9 cellular contexts compared by ENCODE assay signal in genomic region chr9:94623253-94623652, GRCh38. TPM values are rescaled to one million over a fixed set of nuclear protein-coding genes. Genes with fewer than 3 reads are reported as not detected.
DNase-seq lines count a peak whose midpoint lies in the region; ATAC-seq and TF ChIP-seq lines count a peak whose summit lies in the region.
"Had no signal": no experiment of that assay in that cellular context is flagged by ENCODE, and none has a peak within 500 bp of the region (broad histone marks: within the 10 kb centered on the region; RNA-seq: fewer than 3 reads in every experiment).

No MANE protein-coding gene starts in this region.

- POLR2A ChIA-PET in CD8-positive, alpha-beta memory T cell (lab: Charles Lee) = no interaction called here

- H3K27me3 ChIP-seq in MM.1S (replicated peaks; ENCODE audit: insufficient read depth, low read length) (no peaks in the 10 kb centered on the region), osteoblast (ENCODE audit: insufficient read depth, low read length) (peaks cover 5% of the 10 kb centered on the region)
- H3K27me3 ChIP-seq in CD8-positive, alpha-beta memory T cell (ENCODE audit: insufficient read depth, low read length, poor library complexity, severe bottlenecking) = no peaks in the 10 kb centered on the region

- H3K4me3 Mint-ChIP-seq in CD8-positive, alpha-beta memory T cell = no peak overlapping the region
- H3K4me3 Mint-ChIP-seq: naive B cell had no signal

- no peaks in the 10 kb centered on the region for H3K9me3 Mint-ChIP-seq in CD8-positive, alpha-beta memory T cell
- H3K9me3 Mint-ChIP-seq: naive B cell had no signal

- H3K27ac ChIP-seq in MM.1S (ENCODE audit: low read length) = no peak overlapping the region
- no peak overlapping the region for H3K27ac ChIP-seq in osteoblast (ENCODE audit: low read depth, low read length)
- H3K27ac ChIP-seq in CD8-positive, alpha-beta memory T cell (ENCODE audit: low read depth, low read length) = no peak overlapping the region

- no peak overlapping the region for H3K9ac ChIP-seq in MM.1S (ENCODE audit: low read length)

- H3K27ac Mint-ChIP-seq in CD8-positive, alpha-beta memory T cell = no peak overlapping the region
- H3K27ac Mint-ChIP-seq: naive B cell had no signal

- TF ChIP-seq CTCF in MM.1S (IDR thresholded peaks at IDR 0.05; ENCODE audit: low read length) (peak; percentile 50), osteoblast (IDR thresholded peaks at IDR 0.05; ENCODE audit: extremely low read depth, low read depth, low read length) (peak; percentile 45)

- H3K36me3 ChIP-seq in MM.1S (replicated peaks; ENCODE audit: insufficient read depth, low read length) (no peaks in the 10 kb centered on the region), osteoblast (ENCODE audit: insufficient read depth, low read length) (no peaks in the 10 kb centered on the region)
- no peaks in the 10 kb centered on the region for H3K36me3 ChIP-seq in CD8-positive, alpha-beta memory T cell (ENCODE audit: insufficient read depth, low read length)

- H2AFZ ChIP-seq in MM.1S (ENCODE audit: low read length) = no peak overlapping the region
- H2AFZ ChIP-seq in osteoblast (ENCODE audit: low read length) = no peak overlapping the region

- CTCF ChIA-PET in CD8-positive, alpha-beta memory T cell (lab: Charles Lee) = no interaction called here

- no peaks in the 10 kb centered on the region for H4K20me1 ChIP-seq in MM.1S (ENCODE audit: insufficient read depth, low read length)
- H4K20me1 ChIP-seq in osteoblast (ENCODE audit: insufficient read depth, low read length) = no peaks in the 10 kb centered on the region

- H3K9me2 ChIP-seq in MM.1S (replicated peaks; ENCODE audit: insufficient read depth, low read length) = no peaks in the 10 kb centered on the region

- H3K79me2 ChIP-seq in MM.1S (ENCODE audit: low read length) (no peaks in the 10 kb centered on the region), osteoblast (ENCODE audit: insufficient read depth, low read length) (no peaks in the 10 kb centered on the region)

- DNase-seq in NCI-H748 (lab: John Stamatoyannopoulos, UW; ENCODE audit: unreplicated experiment) = peak; percentile 38
- DNase-seq in NCI-H748 treated with DMSO at 0.1 percent for 48 hours (lab: John Stamatoyannopoulos, UW) = no peak
- DNase-seq in MM.1S = peak; percentile 53
- DNase-seq in astrocyte of the hippocampus (ENCODE audit: low read depth, low spot score) = peak; percentile 33
- peak; percentile 80 for DNase-seq in osteoblast (ENCODE audit: insufficient read length, low spot score, missing footprints)
- DNase-seq in CD8-positive, alpha-beta memory T cell = no peak
- no peak for DNase-seq in middle frontal gyrus (ENCODE audit: extremely low spot score, low spot score)
- DNase-seq: naive B cell had no signal

- no peaks in the 10 kb centered on the region for H3K36me3 Mint-ChIP-seq in CD8-positive, alpha-beta memory T cell
- H3K36me3 Mint-ChIP-seq: naive B cell had no signal

- no peak overlapping the region for H3K4me2 ChIP-seq in MM.1S (ENCODE audit: low read depth, low read length)
- H3K4me2 ChIP-seq in osteoblast (ENCODE audit: insufficient read depth, low read length) = no peak overlapping the region

- H3K27me3 Mint-ChIP-seq in CD8-positive, alpha-beta memory T cell = peaks cover 6 to 7% of the 10 kb centered on the region in 2 donors

- no peak overlapping the region for H3K4me3 ChIP-seq in MM.1S (ENCODE audit: low read length)
- H3K4me3 ChIP-seq in osteoblast (ENCODE audit: insufficient read depth, low read length) = no peak overlapping the region
- no peak overlapping the region for H3K4me3 ChIP-seq in CD8-positive, alpha-beta memory T cell (ENCODE audit: low read length)

- H3K4me1 Mint-ChIP-seq in CD8-positive, alpha-beta memory T cell = peaks cover 0 to 5% (median 2%) of the 10 kb centered on the region in 3 donors
- H3K4me1 Mint-ChIP-seq: naive B cell had no signal

- no peaks in the 10 kb centered on the region for H3K4me1 ChIP-seq in MM.1S (ENCODE audit: low read length)
- no peaks in the 10 kb centered on the region for H3K4me1 ChIP-seq in osteoblast (ENCODE audit: insufficient read depth, low read length)
- no peaks in the 10 kb centered on the region for H3K4me1 ChIP-seq in CD8-positive, alpha-beta memory T cell (ENCODE audit: insufficient read depth, low read length)

- no peak for ATAC-seq in GM18520 (IDR thresholded peaks at IDR 0.05; ENCODE audit: unreplicated experiment)

- no peaks in the 10 kb centered on the region for H3F3A ChIP-seq in MM.1S (ENCODE audit: insufficient read depth, low read length)

- H3K9me3 ChIP-seq in MM.1S (replicated peaks; ENCODE audit: insufficient read depth, low read length) = no peaks in the 10 kb centered on the region
- no peaks in the 10 kb centered on the region for H3K9me3 ChIP-seq in osteoblast (ENCODE audit: low read depth, low read length)
- no peaks in the 10 kb centered on the region for H3K9me3 ChIP-seq in CD8-positive, alpha-beta memory T cell (ENCODE audit: low read length)

RNA-seq across cellular contexts. Expression of gene FBP1, which starts 16.1 kb away (rescaled TPM):
- 0.72 TPM in 1 of 2 replicates, not detected in the other for total RNA-seq in osteoblast
- under 1 TPM; 0.53 to 0.55 TPM for total RNA-seq in CD8-positive, alpha-beta memory T cell
- 13.3 TPM for polyA plus RNA-seq in CD8-positive, alpha-beta memory T cell

RNA-seq across cellular contexts. Expression of gene FBP2, which starts 29.6 kb away (rescaled TPM):
- total RNA-seq in osteoblast = not detected in 2 replicates
- total RNA-seq in CD8-positive, alpha-beta memory T cell = not detected
- not detected for polyA plus RNA-seq in CD8-positive, alpha-beta memory T cell

Comparison
In these comparisons a context has a peak if more than half of its experiments do, and no peak if none do; other contexts are left out.
1. DNase-seq: peak in NCI-H748 (single experiment), MM.1S (single experiment), astrocyte of the hippocampus (single experiment) and osteoblast (single experiment); none in NCI-H748 treated with DMSO at 0.1 percent for 48 hours (single experiment), CD8-positive, alpha-beta memory T cell (0 of 5) and middle frontal gyrus (single experiment).